Comparison of ENCODE assay signal across 8 cellular contexts in genomic region chr6:26520088-26520839, GRCh38. TPM values are rescaled to one million over a fixed set of nuclear protein-coding genes. Genes with fewer than 3 reads are reported as not detected.
DNase-seq lines count a peak whose midpoint lies in the region; ATAC-seq and TF ChIP-seq lines count a peak whose summit lies in the region.

No MANE protein-coding gene starts in this region.

- peak; percentile 74 for DNase-seq in SIG-M5 treated with dmso at 0.1 percent for 504 hours (lab: John Stamatoyannopoulos, UW; ENCODE audit: unreplicated experiment)
- DNase-seq in SIG-M5 (lab: John Stamatoyannopoulos, UW) = no peak
- peak; percentile 81 for DNase-seq in NCI-H1105 treated with DMSO at 0.1 percent for 48 hours (lab: John Stamatoyannopoulos, UW)
- DNase-seq in activated CD8-positive, alpha-beta T cell treated with anti-CD3 and anti-CD28 coated beads for 36 hours = no peak
- DNase-seq in heart left ventricle = peak in 2 of 5 donors; percentile 64 to 73
- DNase-seq in progenitor cell of endocrine pancreas (ENCODE audit: low spot score, unreplicated experiment) = peak; percentile 40
- DNase-seq in mucosa of gallbladder (ENCODE audit: low spot score) = no peak

- TF ChIP-seq POLR2A in heart left ventricle (IDR thresholded peaks at IDR 0.05) = peak in 1 of 2 donors; percentile 22

- peak overlapping the region in 11 of 12 donors; percentile 44 to 76 (median 62) for H3K4me3 ChIP-seq in heart left ventricle

- 23 to 44% (median 25%) methylated on average over 13 to 22 of the region's 22 CpGs for WGBS in heart left ventricle, 4 donors

- H3K27ac Mint-ChIP-seq in activated CD8-positive, alpha-beta T cell treated with anti-CD3 and anti-CD28 coated beads for 36 hours = peak overlapping the region; percentile 93
- peak overlapping the region; percentile 95 for H3K27ac Mint-ChIP-seq in progenitor cell of endocrine pancreas

- H3K4me3 Mint-ChIP-seq in activated CD8-positive, alpha-beta T cell treated with anti-CD3 and anti-CD28 coated beads for 36 hours = peak overlapping the region; percentile 79
- peak overlapping the region; percentile 78 for H3K4me3 Mint-ChIP-seq in progenitor cell of endocrine pancreas (ENCODE audit: low read depth)

- H3K9me3 ChIP-seq in heart left ventricle = no peaks in the 10 kb centered on the region

- H3K36me3 Mint-ChIP-seq in activated CD8-positive, alpha-beta T cell treated with anti-CD3 and anti-CD28 coated beads for 36 hours (ENCODE audit: low read depth) = peaks cover 2% of the 10 kb centered on the region
- no peaks in the 10 kb centered on the region for H3K36me3 Mint-ChIP-seq in progenitor cell of endocrine pancreas (ENCODE audit: insufficient read depth)

- CTCF ChIA-PET in activated CD8-positive, alpha-beta T cell treated with anti-CD3 and anti-CD28 coated beads for 36 hours (lab: Charles Lee) = no interaction called here

- H3K4me1 Mint-ChIP-seq in activated CD8-positive, alpha-beta T cell treated with anti-CD3 and anti-CD28 coated beads for 36 hours (ENCODE audit: low read depth) = peaks cover 26% of the 10 kb centered on the region
- H3K4me1 Mint-ChIP-seq in progenitor cell of endocrine pancreas (ENCODE audit: low read depth) = peaks cover 22% of the 10 kb centered on the region

- no peaks in the 10 kb centered on the region for H3K27me3 ChIP-seq in heart left ventricle

- H3K4me1 ChIP-seq in heart left ventricle = peaks cover 0 to 39% (median 10%) of the 10 kb centered on the region in 12 donors

- H3K36me3 ChIP-seq in heart left ventricle = no peaks in the 10 kb centered on the region

- peak overlapping the region; percentile 37 to 99 (median 95) for H3K27ac ChIP-seq in heart left ventricle

- TF ChIP-seq CTCF in activated CD8-positive, alpha-beta T cell treated with anti-CD3 and anti-CD28 coated beads for 36 hours (IDR thresholded peaks at IDR 0.05) = no peak
- TF ChIP-seq CTCF in heart left ventricle (IDR thresholded peaks at IDR 0.05) (no peak), progenitor cell of endocrine pancreas (IDR thresholded peaks at IDR 0.05; ENCODE audit: unreplicated experiment) (no peak)

- intact Hi-C loops in activated CD8-positive, alpha-beta T cell treated with anti-CD3 and anti-CD28 coated beads for 36 hours (cut with micrococcal nuclease) = no loop called here
- intact Hi-C loops in heart left ventricle (cut with DNase I) = loop anchor here in 8 of 10 donors (2.0 to 5.0 kb wide), 6 partner anchors 17 to 153 kb away; partner anchors contain the start of genes BTN2A1 (in 2 of the 8) and BTN3A2 (in 1 of the 8)

- H3K27me3 Mint-ChIP-seq in activated CD8-positive, alpha-beta T cell treated with anti-CD3 and anti-CD28 coated beads for 36 hours = peaks cover 2% of the 10 kb centered on the region
- H3K27me3 Mint-ChIP-seq in progenitor cell of endocrine pancreas = no peaks in the 10 kb centered on the region

- ATAC-seq in HG02798 (IDR thresholded peaks at IDR 0.05; ENCODE audit: poor library complexity, unreplicated experiment) (peak; percentile 25), heart left ventricle (peak in 3 of 4 donors; percentile 44 to 47 (median 46))
- peak; percentile 11 for ATAC-seq in activated CD8-positive, alpha-beta T cell treated with anti-CD3 and anti-CD28 coated beads for 36 hours

- POLR2A ChIA-PET in activated CD8-positive, alpha-beta T cell treated with anti-CD3 and anti-CD28 coated beads for 36 hours (lab: Charles Lee) = interaction anchor here (0.7 to 4.9 kb wide), 4 partner anchors 13 to 270 kb away, joined by 3 to 27 read pairs (median 4); partner anchors contain the start of gene HMGN4

- no peaks in the 10 kb centered on the region for H3K9me3 Mint-ChIP-seq in activated CD8-positive, alpha-beta T cell treated with anti-CD3 and anti-CD28 coated beads for 36 hours
- no peaks in the 10 kb centered on the region for H3K9me3 Mint-ChIP-seq in progenitor cell of endocrine pancreas (ENCODE audit: low read depth)

RNA-seq across cellular contexts. Expression of gene HMGN4, which starts 17.9 kb away (rescaled TPM):
- total RNA-seq in activated CD8-positive, alpha-beta T cell treated with anti-CD3 and anti-CD28 coated beads for 36 hours = 10 to 100 TPM; 80.2 to 83.3 TPM
- total RNA-seq in heart left ventricle (10 to 100 TPM; 22.4 to 34.7 (median 32.1) TPM), progenitor cell of endocrine pancreas (39.7 and 42.5 TPM in 2 replicates), mucosa of gallbladder (55.8 TPM)
- 10 to 100 TPM in 1 of 2 donors, 1 to 10 TPM in 1; 5.8 to 52.8 TPM for polyA plus RNA-seq in heart left ventricle

RNA-seq across cellular contexts. Expression of gene BTN1A1, which starts 20.2 kb away (rescaled TPM):
- under 1 TPM in 1 of 2 experiments, not detected in 1; 0.11 TPM for total RNA-seq in activated CD8-positive, alpha-beta T cell treated with anti-CD3 and anti-CD28 coated beads for 36 hours
- total RNA-seq in heart left ventricle (not detected), progenitor cell of endocrine pancreas (1.5 and 1.6 TPM in 2 replicates), mucosa of gallbladder (not detected)
- not detected for polyA plus RNA-seq in heart left ventricle

Comparison
In these comparisons a context has a peak if more than half of its experiments do, and no peak if none do; other contexts are left out.
1. DNase-seq: peak in SIG-M5 treated with dmso at 0.1 percent for 504 hours (single experiment), NCI-H1105 treated with DMSO at 0.1 percent for 48 hours (single experiment) and progenitor cell of endocrine pancreas (single experiment); none in SIG-M5 (single experiment), activated CD8-positive, alpha-beta T cell treated with anti-CD3 and anti-CD28 coated beads for 36 hours (single experiment) and mucosa of gallbladder (single experiment).
2. Peak in every context shown above with its lines, with median percentiles within 50 percentile points of each other: ATAC-seq.